1 cellular context compared by ENCODE assay signal in the genomic region with DNA sequence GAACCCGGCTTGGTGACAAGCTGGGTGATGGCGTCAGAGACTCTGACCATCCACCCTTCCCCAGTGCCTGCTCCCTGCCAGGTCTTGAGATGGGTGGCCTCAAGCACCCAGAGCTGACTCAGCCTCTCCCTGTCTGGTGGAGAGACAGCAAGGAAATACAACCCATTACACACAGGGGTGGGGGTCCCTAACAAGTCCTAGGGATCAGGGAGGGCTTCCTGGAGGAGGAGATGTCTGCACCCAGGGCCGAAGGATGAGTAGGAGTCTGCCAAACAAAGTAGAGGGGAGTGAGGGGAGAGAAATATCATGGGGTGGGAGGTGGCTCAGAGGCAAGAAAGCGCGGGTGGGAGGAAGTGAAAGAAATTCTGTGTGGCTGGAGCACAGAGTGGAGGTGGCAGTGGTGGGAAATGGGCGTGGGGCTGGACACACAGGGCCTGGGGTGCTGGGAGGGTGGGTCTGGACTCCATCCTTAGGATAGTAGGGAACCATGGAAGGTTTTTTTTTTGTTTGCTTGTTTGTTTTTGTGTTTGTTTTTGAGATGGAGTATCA.
TF ChIP-seq lines count a peak whose summit lies in the region.

No MANE protein-coding gene starts in this region.

TF ChIP-seq in H1, 55 proteins besides CTCF, POLR2A, EP300 and RAD21:
- TF ChIP-seq CREB1 (IDR thresholded peaks at IDR 0.05) (no peak), ATF3 (IDR thresholded peaks at IDR 0.05; ENCODE audit: insufficient read depth, low read depth, low read length) (no peak), TEAD4 (IDR thresholded peaks at IDR 0.05; ENCODE audit: low read depth, low read length) (no peak), SP4 (IDR thresholded peaks at IDR 0.05; ENCODE audit: low read length) (no peak), GTF2F1 (IDR thresholded peaks at IDR 0.05; ENCODE audit: borderline replicate concordance, low read depth, low read length) (no peak), RXRA (IDR thresholded peaks at IDR 0.05; ENCODE audit: insufficient read depth, low read depth, low read length) (no peak), RBBP5 (IDR thresholded peaks at IDR 0.05; ENCODE audit: borderline replicate concordance, low read depth, low read length) (no peak), SAP30 (IDR thresholded peaks at IDR 0.05; ENCODE audit: insufficient read depth, insufficient replicate concordance, low read length) (no peak), FOSL1 (IDR thresholded peaks at IDR 0.05; ENCODE audit: insufficient read depth, low read depth, low read length) (no peak), POU5F1 (IDR thresholded peaks at IDR 0.05; ENCODE audit: low read depth, low read length) (no peak), ASH2L (IDR thresholded peaks at IDR 0.05; ENCODE audit: low read length) (no peak), CHD1 (IDR thresholded peaks at IDR 0.05; ENCODE audit: low read depth, low read length) (no peak), ATF2 (IDR thresholded peaks at IDR 0.05; ENCODE audit: low read length) (no peak), HDAC2 (IDR thresholded peaks at IDR 0.05; ENCODE audit: borderline replicate concordance in 1 of 2, low read depth in 2 of 2, low read length in 2 of 2) (no peak), SP1 (IDR thresholded peaks at IDR 0.05; ENCODE audit: low read depth, low read length) (no peak), PHF8 (conservative IDR thresholded peaks at IDR 0.05; ENCODE audit: low read depth, low read length) (no peak), CTBP2 (IDR thresholded peaks at IDR 0.05; ENCODE audit: borderline replicate concordance, insufficient read depth, insufficient read length, low read length) (no peak)
